Comparison of ENCODE assay signal across 1 cellular context in genomic region chr12:118063567-118064391, GRCh38.
TF ChIP-seq lines count a peak whose summit lies in the region.

No MANE protein-coding gene starts in this region.

TF ChIP-seq in GM23338, 12 proteins besides CTCF, POLR2A, EP300 and RAD21 (continued from another document):
- no peak for TF ChIP-seq ZNF462 (CRISPR knock-in tag; IDR thresholded peaks at IDR 0.05)
- no peak for TF ChIP-seq JUNB (IDR thresholded peaks at IDR 0.05; ENCODE audit: unreplicated experiment)
- TF ChIP-seq EZH2 (IDR thresholded peaks at IDR 0.05; ENCODE audit: low read depth, unreplicated experiment), result no peak
TF ChIP-seq in GM23338: peak in this region for 1.
